9 cellular contexts compared by ENCODE assay signal in genomic region chr14:23306412-23307145, GRCh38. TPM values are rescaled to one million over a fixed set of nuclear protein-coding genes. Genes with fewer than 3 reads are reported as not detected.
DNase-seq lines count a peak whose midpoint lies in the region; ATAC-seq and TF ChIP-seq lines count a peak whose summit lies in the region.
"Had no signal": no experiment of that assay in that cellular context is flagged by ENCODE, and none has a peak within 500 bp of the region (broad histone marks: within the 10 kb centered on the region; RNA-seq: fewer than 3 reads in every experiment).

TSS of gene BCL2L2 (plus strand) at chr14:23306833. CDS start at chr14:23307768, 935 bp downstream.

- H3K9me3 Mint-ChIP-seq in activated naive CD8-positive, alpha-beta T cell treated with anti-CD3 and anti-CD28 coated beads, Interleukin-2, amount 10 ng/mL, durations not matched to agents 7 days and 5 days, result no peaks in the 10 kb centered on the region
- H3K9me3 Mint-ChIP-seq in glutamatergic neuron (ENCODE audit: unreplicated experiment), result peaks cover 9% of the 10 kb centered on the region
- H3K9me3 Mint-ChIP-seq: activated naive CD4-positive, alpha-beta T cell treated with anti-CD3 and anti-CD28 coated beads, Interleukin-2, amount 50 U/mL, for 24 hours had no signal

- peaks cover 2% of the 10 kb centered on the region for H3K36me3 Mint-ChIP-seq in activated naive CD8-positive, alpha-beta T cell treated with anti-CD3 and anti-CD28 coated beads, Interleukin-2, amount 10 ng/mL, durations not matched to agents 7 days and 5 days
- H3K36me3 Mint-ChIP-seq in glutamatergic neuron (ENCODE audit: unreplicated experiment), result no peaks in the 10 kb centered on the region
- H3K36me3 Mint-ChIP-seq: activated naive CD4-positive, alpha-beta T cell treated with anti-CD3 and anti-CD28 coated beads, Interleukin-2, amount 50 U/mL, for 24 hours had no signal

- H3K27me3 Mint-ChIP-seq in activated naive CD8-positive, alpha-beta T cell treated with anti-CD3 and anti-CD28 coated beads, Interleukin-2, amount 10 ng/mL, durations not matched to agents 7 days and 5 days, result peaks cover 14% of the 10 kb centered on the region
- peaks cover 15% of the 10 kb centered on the region for H3K27me3 Mint-ChIP-seq in glutamatergic neuron (ENCODE audit: unreplicated experiment)

- H3K4me3 Mint-ChIP-seq in activated naive CD8-positive, alpha-beta T cell treated with anti-CD3 and anti-CD28 coated beads, Interleukin-2, amount 10 ng/mL, durations not matched to agents 7 days and 5 days, result peak within 1 kb of the TSS; percentile 80
- peak within 1 kb of the TSS; percentile 97 for H3K4me3 Mint-ChIP-seq in glutamatergic neuron (ENCODE audit: unreplicated experiment)
- H3K4me3 Mint-ChIP-seq: activated naive CD4-positive, alpha-beta T cell treated with anti-CD3 and anti-CD28 coated beads, Interleukin-2, amount 50 U/mL, for 24 hours had no signal

- no peak for ATAC-seq in activated naive CD8-positive, alpha-beta T cell treated with anti-CD3 and anti-CD28 coated beads, Interleukin-2, amount 10 ng/mL, durations not matched to agents 7 days and 5 days (ENCODE audit: low read depth)
- ATAC-seq in GM21515 (IDR thresholded peaks at IDR 0.05; ENCODE audit: unreplicated experiment) (no peak), HG02981 (IDR thresholded peaks at IDR 0.05; ENCODE audit: unreplicated experiment) (no peak)

- peaks cover 13% of the 10 kb centered on the region for H3K4me1 Mint-ChIP-seq in activated naive CD8-positive, alpha-beta T cell treated with anti-CD3 and anti-CD28 coated beads, Interleukin-2, amount 10 ng/mL, durations not matched to agents 7 days and 5 days
- peaks cover 8% of the 10 kb centered on the region for H3K4me1 Mint-ChIP-seq in glutamatergic neuron (ENCODE audit: low read depth, unreplicated experiment)

- POLR2A ChIA-PET in activated naive CD8-positive, alpha-beta T cell treated with anti-CD3 and anti-CD28 coated beads, Interleukin-2, amount 10 ng/mL, durations not matched to agents 7 days and 5 days (lab: Charles Lee), result interaction anchor here (0.6 to 3.4 kb wide), 2 partner anchors 14 to 434 kb away, joined by 4 to 21 read pairs; partner anchors contain the start of gene PABPN1

- H3K27ac Mint-ChIP-seq in activated naive CD8-positive, alpha-beta T cell treated with anti-CD3 and anti-CD28 coated beads, Interleukin-2, amount 10 ng/mL, durations not matched to agents 7 days and 5 days, result peak within 1 kb of the TSS; percentile 76
- H3K27ac Mint-ChIP-seq in glutamatergic neuron (ENCODE audit: unreplicated experiment), result peak within 1 kb of the TSS; percentile 94
- H3K27ac Mint-ChIP-seq: activated naive CD4-positive, alpha-beta T cell treated with anti-CD3 and anti-CD28 coated beads, Interleukin-2, amount 50 U/mL, for 24 hours had no signal

- TF ChIP-seq CTCF in glutamatergic neuron (IDR thresholded peaks at IDR 0.05; ENCODE audit: partially characterized antibody, unreplicated experiment), result no peak

- DNase-seq in DMS114 treated with DMSO at 0.1 percent for 48 hours (lab: John Stamatoyannopoulos, UW; ENCODE audit: unreplicated experiment), result peak; percentile 79
- peak; percentile 88 for DNase-seq in HCEC 1CT
- DNase-seq in NCI-H226, result peak; percentile 90
- peak; percentile 49 for DNase-seq in activated naive CD8-positive, alpha-beta T cell treated with anti-CD3 and anti-CD28 coated beads, Interleukin-2, amount 10 ng/mL, durations not matched to agents 7 days and 5 days
- DNase-seq in glutamatergic neuron, result peak; percentile 92
- peak in 55 of 56 donors; percentile 53 to 93 (median 87) for DNase-seq in nucleus accumbens (lab: John Stamatoyannopoulos, UW)

RNA-seq across cellular contexts. Expression of gene BCL2L2, which starts in this region (rescaled TPM):
- 1 to 10 TPM; 3.7 to 5.7 TPM for total RNA-seq in activated naive CD8-positive, alpha-beta T cell treated with anti-CD3 and anti-CD28 coated beads, Interleukin-2, amount 10 ng/mL, durations not matched to agents 7 days and 5 days
- total RNA-seq in glutamatergic neuron (ENCODE audit: unreplicated experiment), result 32.6 TPM
